Comparison of ENCODE assay signal across 22 cellular contexts in genomic region chr12:31860401-31860800, GRCh38.
A peak's percentile ranks its signal among the peaks of the same experiment; 100 is the strongest.
DNase-seq lines count a peak whose midpoint lies in the region; ATAC-seq, FAIRE-seq and TF ChIP-seq lines count a peak whose summit lies in the region.
"Had no signal": no experiment of that assay in that cellular context is flagged by ENCODE, and none has a peak within 500 bp of the region (broad histone marks: within the 10 kb centered on the region; RNA-seq: fewer than 3 reads in every experiment).

No MANE protein-coding gene starts in this region.

- FAIRE-seq in HepG2 (lab: Jason Lieb, UNC) = peak; percentile 12
- no peak for FAIRE-seq in GM12891 (lab: Jason Lieb, UNC)

- no peaks in the 10 kb centered on the region for H3K36me3 ChIP-seq in HepG2 (replicated peaks in 1 of 2; ENCODE audit: control insufficient read depth in 1 of 2, insufficient read depth in 2 of 2, low read length in 2 of 2)
- H3K36me3 ChIP-seq: MG63, SJSA1 had no signal

- TF ChIP-seq POLR2A in HepG2 (IDR thresholded peaks at IDR 0.05; ENCODE audit: insufficient read depth in 1 of 2, low read depth in 2 of 2, low read length in 2 of 2) = no peak
- TF ChIP-seq POLR2A in GM12891 (IDR thresholded peaks at IDR 0.05; ENCODE audit: low read depth, low read length) = no peak

- POLR2A ChIA-PET in WTC11 (lab: Charles Lee) (no interaction called here), HepG2 (lab: Yijun Ruan, JAX) (no interaction called here)
- POLR2A ChIA-PET in activated CD4-positive, alpha-beta T cell treated with anti-CD3 and anti-CD28 coated beads for 36 hours (lab: Charles Lee) = no interaction called here

- TF ChIP-seq EP300 in HepG2 (IDR thresholded peaks at IDR 0.05; ENCODE audit: low read depth in 2 of 2, low read length in 2 of 2) = no peak
- TF ChIP-seq EP300 in HepG2 (CRISPR knock-in tag; IDR thresholded peaks at IDR 0.05; ENCODE audit: borderline replicate concordance) = no peak

- H3K4me3 Mint-ChIP-seq in IgD-negative memory B cell = peak overlapping the region in 1 of 4 donors; percentile 54
- no peak overlapping the region for H3K4me3 Mint-ChIP-seq in WTC11
- H3K4me3 Mint-ChIP-seq in activated CD4-positive, alpha-beta T cell treated with anti-CD3 and anti-CD28 coated beads for 36 hours = no peak overlapping the region

- TF ChIP-seq RAD21 in HepG2 (CRISPR knock-in tag; IDR thresholded peaks at IDR 0.05) = no peak

- no peak for ATAC-seq in WTC11
- no peak for ATAC-seq in HepG2
- ATAC-seq in activated CD4-positive, alpha-beta T cell treated with anti-CD3 and anti-CD28 coated beads for 36 hours = no peak
- ATAC-seq: Panc1 had no signal

- no peak overlapping the region for H3K9ac ChIP-seq in HepG2 (ENCODE audit: insufficient read depth, low read depth, low read length)

- H4K20me1 ChIP-seq in HepG2 (ENCODE audit: insufficient read depth, low read length) = no peaks in the 10 kb centered on the region

- DNase-seq in WTC11 (ENCODE audit: low spot score) = no peak
- DNase-seq in HepG2 (ENCODE audit: low spot score) = peak; percentile 16
- no peak for DNase-seq in activated CD4-positive, alpha-beta T cell treated with anti-CD3 and anti-CD28 coated beads for 36 hours
- no peak for DNase-seq in AG08396 (ENCODE audit: low spot score)
- DNase-seq in SHP77 treated with DMSO at 0.1 percent for 48 hours (lab: John Stamatoyannopoulos, UW) = no peak
- DNase-seq in GM12891 (ENCODE audit: insufficient read length, low spot score) = no peak
- DNase-seq: ACHN, AML-193, COR-L47, DMS 273 treated with DMSO at 0.1 percent for 48 hours, DND-41, H7, Kasumi-1, MG63, NCI-H1105 treated with DMSO at 0.1 percent for 48 hours, NCI-H1694, NCI-H2107, NCI-H2227 treated with DMSO at 0.1 percent for 48 hours, NCI-H524 had no signal

- H3K9me3 ChIP-seq in HepG2 (ENCODE audit: low read length) = no peaks in the 10 kb centered on the region
- H3K9me3 ChIP-seq: MG63, SJSA1 had no signal

- H3K4me1 ChIP-seq in HepG2 (ENCODE audit: insufficient read depth, low read length) = peaks cover 11% of the 10 kb centered on the region; the same call in 1 of the 2 replicates
- H3K4me1 ChIP-seq: SJSA1 had no signal

- intact Hi-C loops in HepG2 (cut with micrococcal nuclease; ENCODE audit: unreplicated experiment) = no loop called here
- intact Hi-C loops in activated CD4-positive, alpha-beta T cell treated with anti-CD3 and anti-CD28 coated beads for 36 hours (cut with DNase I, micrococcal nuclease) = no loop called here

- no peak overlapping the region for H3K27ac ChIP-seq in HepG2 (ENCODE audit: extremely low read length, insufficient read depth, low read length)
- H3K27ac ChIP-seq: SJSA1 had no signal

- peaks cover 7% of the 10 kb centered on the region for H3K36me3 Mint-ChIP-seq in IgD-negative memory B cell
- H3K36me3 Mint-ChIP-seq in WTC11 = no peaks in the 10 kb centered on the region
- H3K36me3 Mint-ChIP-seq in activated CD4-positive, alpha-beta T cell treated with anti-CD3 and anti-CD28 coated beads for 36 hours (ENCODE audit: low read depth) = no peaks in the 10 kb centered on the region

- BruUV-seq in HepG2 (replicated peaks; lab: Mats Ljungman, UMichigan) = no TSS peak

- H3K27me3 Mint-ChIP-seq in IgD-negative memory B cell = no peaks in the 10 kb centered on the region
- H3K27me3 Mint-ChIP-seq in WTC11 (ENCODE audit: low read depth) = no peaks in the 10 kb centered on the region
- H3K27me3 Mint-ChIP-seq in activated CD4-positive, alpha-beta T cell treated with anti-CD3 and anti-CD28 coated beads for 36 hours = no peaks in the 10 kb centered on the region

- CTCF ChIA-PET in WTC11 (lab: Charles Lee) (no interaction called here), HepG2 (lab: Yijun Ruan, JAX; ENCODE audit: low intra/inter-chr PET ratio, low total read pairs) (no interaction called here)
- CTCF ChIA-PET in activated CD4-positive, alpha-beta T cell treated with anti-CD3 and anti-CD28 coated beads for 36 hours (lab: Charles Lee) = no interaction called here

- TF ChIP-seq CTCF in WTC11 (IDR thresholded peaks at IDR 0.05) = no peak
- TF ChIP-seq CTCF in HepG2 (CRISPR knock-in tag; IDR thresholded peaks at IDR 0.05) = no peak

- in situ Hi-C loops in HepG2 (cut with HindIII; ENCODE audit: extremely low pct_ligation_motif_present, low pct_unique_long_range_greater_than_20kb) = no loop called here

- 6% methylated on average over 4 of the region's 4 CpGs for WGBS in HepG2 (ENCODE audit: low lambda C conversion rate)

- no peak overlapping the region; the same call in 1 of the 2 replicates for H3K4me2 ChIP-seq in HepG2 (ENCODE audit: low read depth, low read length)

- H3K79me2 ChIP-seq in HepG2 (ENCODE audit: insufficient read depth, low read length) = no peaks in the 10 kb centered on the region

- H2AFZ ChIP-seq in HepG2 (ENCODE audit: low read length) = no peak overlapping the region

- no peaks in the 10 kb centered on the region for H3K27me3 ChIP-seq in HepG2 (ENCODE audit: control insufficient read depth in 1 of 2, insufficient read depth in 2 of 2, low read length in 2 of 2)
- H3K27me3 ChIP-seq: MG63, SJSA1 had no signal

- H3K4me1 Mint-ChIP-seq in IgD-negative memory B cell = peaks cover 23 to 25% (median 24%) of the 10 kb centered on the region in 3 donors
- H3K4me1 Mint-ChIP-seq in WTC11 = no peaks in the 10 kb centered on the region
- peaks cover 14% of the 10 kb centered on the region for H3K4me1 Mint-ChIP-seq in activated CD4-positive, alpha-beta T cell treated with anti-CD3 and anti-CD28 coated beads for 36 hours

- H3K9me3 Mint-ChIP-seq in IgD-negative memory B cell = peaks cover 0 to 4% (median 0%) of the 10 kb centered on the region in 3 donors
- H3K9me3 Mint-ChIP-seq in WTC11 = peaks cover 12% of the 10 kb centered on the region
- H3K9me3 Mint-ChIP-seq in activated CD4-positive, alpha-beta T cell treated with anti-CD3 and anti-CD28 coated beads for 36 hours (ENCODE audit: low read depth) = peaks cover 2% of the 10 kb centered on the region

- no peak overlapping the region for H3K4me3 ChIP-seq in HepG2 (replicated peaks in 1 of 3; ENCODE audit: insufficient read depth in 1 of 3, low read depth in 2 of 3, low read length in 3 of 3)
- H3K4me3 ChIP-seq: MG63, SJSA1 had no signal

- H3K27ac Mint-ChIP-seq in IgD-negative memory B cell (peak overlapping the region; percentile 50 to 89 (median 59)), WTC11 (no peak overlapping the region)
- H3K27ac Mint-ChIP-seq in activated CD4-positive, alpha-beta T cell treated with anti-CD3 and anti-CD28 coated beads for 36 hours = no peak overlapping the region

TF ChIP-seq in WTC11, 78 proteins besides CTCF, POLR2A, EP300 and RAD21:
- TF ChIP-seq ZNF219 (CRISPR knock-in tag; IDR thresholded peaks at IDR 0.05; ENCODE audit: borderline replicate concordance) = no peak
- 0 out of 2 replicates have a peak, but pooled peaks have one; percentile 12 for TF ChIP-seq GABPB1 (CRISPR knock-in tag; IDR thresholded peaks at IDR 0.05)

TF ChIP-seq in HepG2, 621 proteins besides CTCF, POLR2A, EP300 and RAD21 (continues in another document):
- no peak for TF ChIP-seq ZSCAN12 (CRISPR knock-in tag; IDR thresholded peaks at IDR 0.05)
- 0 out of 2 replicates have a peak, but pooled peaks have one; percentile 8 for TF ChIP-seq FOXA3 (CRISPR knock-in tag; IDR thresholded peaks at IDR 0.05)
- TF ChIP-seq POLR2AphosphoS2 (IDR thresholded peaks at IDR 0.05; ENCODE audit: low read depth, low read length) = no peak
- peak; percentile 28; the same call in 1 of the 2 replicates for TF ChIP-seq GATAD2A (CRISPR knock-in tag; IDR thresholded peaks at IDR 0.05)
- TF ChIP-seq HNF4G (IDR thresholded peaks at IDR 0.05; ENCODE audit: borderline replicate concordance, low read depth, low read length) = 0 out of 2 replicates have a peak, but pooled peaks have one; percentile 9
- TF ChIP-seq HNF4G (CRISPR knock-in tag; IDR thresholded peaks at IDR 0.05; ENCODE audit: borderline replicate concordance, low read depth) = no peak
- TF ChIP-seq GLMP (CRISPR knock-in tag; IDR thresholded peaks at IDR 0.05; ENCODE audit: borderline replicate concordance) = no peak
- no peak for TF ChIP-seq CC2D1A (CRISPR knock-in tag; IDR thresholded peaks at IDR 0.05)
- no peak for TF ChIP-seq KMT2A (CRISPR knock-in tag; IDR thresholded peaks at IDR 0.05)
- no peak for TF ChIP-seq HDAC6 (IDR thresholded peaks at IDR 0.05; ENCODE audit: low read depth, low read length)

TF ChIP-seq in GM12891, 5 proteins besides CTCF, POLR2A, EP300 and RAD21:
- TF ChIP-seq TAF1 (IDR thresholded peaks at IDR 0.05; ENCODE audit: low read depth, low read length) = no peak
- no peak for TF ChIP-seq POU2F2 (IDR thresholded peaks at IDR 0.05; ENCODE audit: low read depth, low read length)
- no peak for TF ChIP-seq SPI1 (IDR thresholded peaks at IDR 0.05; ENCODE audit: low read depth, low read length)
- TF ChIP-seq PAX5 (IDR thresholded peaks at IDR 0.05; ENCODE audit: insufficient read depth, low read length, severe bottlenecking) = no peak
- no peak for TF ChIP-seq POLR2AphosphoS5 (IDR thresholded peaks at IDR 0.05; ENCODE audit: low read depth, low read length)

Comparison
In these comparisons a context has a peak if more than half of its experiments do, and no peak if none do; other contexts are left out.
1. H3K27ac Mint-ChIP-seq: peak in IgD-negative memory B cell (3 of 3); none in WTC11 (single experiment) and activated CD4-positive, alpha-beta T cell treated with anti-CD3 and anti-CD28 coated beads for 36 hours (single experiment).